ENCODE assay signal across 1 cellular context in genomic region chr3:161430307-161430706, GRCh38.
TF ChIP-seq lines count a peak whose summit lies in the region.

No MANE protein-coding gene starts in this region.

TF ChIP-seq in HepG2, 621 proteins besides CTCF, POLR2A, EP300 and RAD21:
- TF ChIP-seq ZNF644 (CRISPR knock-in tag; IDR thresholded peaks at IDR 0.05; ENCODE audit: low read depth), result peak; percentile 37; the same call in 1 of the 2 replicates
- TF ChIP-seq NFE2L2 (IDR thresholded peaks at IDR 0.05; ENCODE audit: low read length), result peak; percentile 82
- TF ChIP-seq ZNF619 (CRISPR knock-in tag; IDR thresholded peaks at IDR 0.05), result no peak
- no peak for TF ChIP-seq SIX4 (CRISPR knock-in tag; IDR thresholded peaks at IDR 0.05)
- TF ChIP-seq, protein P1, sequence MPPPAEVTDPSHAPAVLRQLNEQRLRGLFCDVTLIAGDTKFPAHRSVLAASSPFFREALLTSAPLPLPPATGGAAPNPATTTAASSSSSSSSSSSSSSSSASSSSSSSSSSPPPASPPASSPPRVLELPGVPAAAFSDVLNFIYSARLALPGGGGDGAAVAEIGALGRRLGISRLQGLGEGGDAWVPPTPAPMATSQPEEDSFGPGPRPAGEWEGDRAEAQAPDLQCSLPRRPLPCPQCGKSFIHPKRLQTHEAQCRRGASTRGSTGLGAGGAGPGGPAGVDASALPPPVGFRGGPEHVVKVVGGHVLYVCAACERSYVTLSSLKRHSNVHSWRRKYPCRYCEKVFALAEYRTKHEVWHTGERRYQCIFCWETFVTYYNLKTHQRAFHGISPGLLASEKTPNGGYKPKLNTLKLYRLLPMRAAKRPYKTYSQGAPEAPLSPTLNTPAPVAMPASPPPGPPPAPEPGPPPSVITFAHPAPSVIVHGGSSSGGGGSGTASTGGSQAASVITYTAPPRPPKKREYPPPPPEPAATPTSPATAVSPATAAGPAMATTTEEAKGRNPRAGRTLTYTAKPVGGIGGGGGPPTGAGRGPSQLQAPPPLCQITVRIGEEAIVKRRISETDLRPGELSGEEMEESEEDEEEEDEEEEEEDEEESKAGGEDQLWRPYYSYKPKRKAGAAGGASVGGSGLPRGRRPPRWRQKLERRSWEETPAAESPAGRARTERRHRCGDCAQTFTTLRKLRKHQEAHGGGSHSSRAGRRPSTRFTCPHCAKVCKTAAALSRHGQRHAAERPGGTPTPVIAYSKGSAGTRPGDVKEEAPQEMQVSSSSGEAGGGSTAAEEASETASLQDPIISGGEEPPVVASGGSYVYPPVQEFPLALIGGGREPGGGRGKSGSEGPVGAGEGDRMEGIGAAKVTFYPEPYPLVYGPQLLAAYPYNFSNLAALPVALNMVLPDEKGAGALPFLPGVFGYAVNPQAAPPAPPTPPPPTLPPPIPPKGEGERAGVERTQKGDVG (CRISPR knock-in tag; IDR thresholded peaks at IDR 0.05; ENCODE audit: borderline replicate concordance), result no peak
- peak; percentile 92 for TF ChIP-seq PRDM15 (CRISPR knock-in tag; IDR thresholded peaks at IDR 0.05)
- TF ChIP-seq PPARG (CRISPR knock-in tag; conservative IDR thresholded peaks at IDR 0.05), result peak; percentile 48; the same call in 1 of the 2 replicates
- TF ChIP-seq NFE2 (CRISPR knock-in tag; IDR thresholded peaks at IDR 0.05), result peak; percentile 76
